ENCODE assay signal across 38 cellular contexts in genomic region chr2:91975130-91975491, GRCh38.
"Had no signal": no experiment of that assay in that cellular context is flagged by ENCODE, and none has a peak within 500 bp of the region (broad histone marks: within the 10 kb centered on the region; RNA-seq: fewer than 3 reads in every experiment).

No MANE protein-coding gene starts in this region.

- H3K36me3 ChIP-seq: adrenal gland, ascending aorta, brain microvascular endothelial cell, breast epithelium, cardiac muscle cell had no signal

- DNase-seq: activated effector memory CD4-positive, alpha-beta T cell treated with anti-CD3 and anti-CD28 coated beads, Interleukin-2, amount 50 U/mL, for 16 hours; activated effector memory CD4-positive, alpha-beta T cell treated with Interleukin-2 at 50 U/mL for 16 hours; activated gamma-delta T cell; activated gamma-delta T cell treated with Interleukin-2 at 50 U/mL for 16 hours; activated naive CD4-positive, alpha-beta T cell; activated naive CD4-positive, alpha-beta T cell treated with anti-CD3 and anti-CD28 coated beads for 36 hours; activated naive CD4-positive, alpha-beta T cell treated with anti-CD3 and anti-CD28 coated beads, Interleukin-2, amount 10 ng/mL, durations not matched to agents 7 days and 5 days; activated naive CD4-positive, alpha-beta T cell treated with anti-CD3 and anti-CD28 coated beads, Interleukin-2, amount 50 U/mL, for 16 hours; activated naive CD4-positive, alpha-beta T cell treated with Interleukin-2 at 50 U/mL for 16 hours; activated naive CD8-positive, alpha-beta T cell treated with anti-CD3 and anti-CD28 coated beads for 36 hours; activated naive CD8-positive, alpha-beta T cell treated with anti-CD3 and anti-CD28 coated beads, Interleukin-2, amount 10 ng/mL, durations not matched to agents 7 days and 5 days; activated naive CD8-positive, alpha-beta T cell treated with anti-CD3 and anti-CD28 coated beads, Interleukin-2, amount 50 U/mL, for 24 hours; activated T-cell treated with anti-CD3 and anti-CD28 coated beads, Interleukin-2, amount 50 U/mL, for 1 hour; activated T-cell treated with anti-CD3 and anti-CD28 coated beads, Interleukin-2, amount 50 U/mL, for 24 hours; activated T-cell treated with anti-CD3 and anti-CD28 coated beads, Interleukin-2, amount 50 U/mL, for 4 hours; activated T-cell treated with anti-CD3 and anti-CD28 coated beads, Interleukin-2, amount 50 U/mL, for 48 hours; activated T-cell treated with anti-CD3 and anti-CD28 coated beads, Interleukin-2, amount 50 U/mL, for 72 hours; adrenal gland; amniotic stem cell; amygdala; anterior cingulate cortex; aorta; body of pancreas; brain microvascular endothelial cell; caudate nucleus; central memory CD4-positive, alpha-beta T cell; cerebellar nuclear complex had no signal

- ATAC-seq: activated naive CD4-positive, alpha-beta T cell treated with anti-CD3 and anti-CD28 coated beads, Interleukin-2, amount 50 U/mL, for 72 hours; activated naive CD8-positive, alpha-beta T cell treated with anti-CD3 and anti-CD28 coated beads, Interleukin-2, amount 50 U/mL, for 24 hours; activated T-cell treated with anti-CD3 and anti-CD28 coated beads, Interleukin-2, amount 50 U/mL, for 4 hours; activated T-cell treated with anti-CD3 and anti-CD28 coated beads, Interleukin-2, amount 50 U/mL, for 72 hours; activated T-helper 17 cell treated with anti-CD3 and anti-CD28 coated beads, Interleukin-2, amount 50 U/mL, for 72 hours; body of pancreas had no signal

- H3K4me1 ChIP-seq: adrenal gland, ascending aorta, body of pancreas, breast epithelium had no signal

- H3K27me3 Mint-ChIP-seq: activated naive CD4-positive, alpha-beta T cell treated with anti-CD3 and anti-CD28 coated beads, Interleukin-2, amount 10 ng/mL, durations not matched to agents 7 days and 5 days; activated naive CD4-positive, alpha-beta T cell treated with anti-CD3 and anti-CD28 coated beads, Interleukin-2, amount 50 U/mL, for 24 hours; activated naive CD8-positive, alpha-beta T cell; activated naive CD8-positive, alpha-beta T cell treated with anti-CD3 and anti-CD28 coated beads for 36 hours; activated naive CD8-positive, alpha-beta T cell treated with anti-CD3 and anti-CD28 coated beads, Interleukin-2, amount 10 ng/mL, durations not matched to agents 7 days and 5 days; activated naive CD8-positive, alpha-beta T cell treated with anti-CD3 and anti-CD28 coated beads, Interleukin-2, amount 50 U/mL, for 24 hours; activated T-cell treated with anti-CD3 and anti-CD28 coated beads, Interleukin-2, amount 50 U/mL, for 24 hours; activated T-helper 17 cell treated with anti-CD3 and anti-CD28 coated beads, Interleukin-2, amount 50 U/mL, for 72 hours; brain; central memory CD8-positive, alpha-beta T cell had no signal

- H3K4me3 Mint-ChIP-seq: activated naive CD4-positive, alpha-beta T cell treated with anti-CD3 and anti-CD28 coated beads for 36 hours; activated naive CD4-positive, alpha-beta T cell treated with anti-CD3 and anti-CD28 coated beads, Interleukin-2, amount 10 ng/mL, durations not matched to agents 7 days and 5 days; activated naive CD4-positive, alpha-beta T cell treated with anti-CD3 and anti-CD28 coated beads, Interleukin-2, amount 50 U/mL, for 24 hours; activated naive CD8-positive, alpha-beta T cell; activated naive CD8-positive, alpha-beta T cell treated with anti-CD3 and anti-CD28 coated beads for 36 hours; activated naive CD8-positive, alpha-beta T cell treated with anti-CD3 and anti-CD28 coated beads, Interleukin-2, amount 10 ng/mL, durations not matched to agents 7 days and 5 days; activated naive CD8-positive, alpha-beta T cell treated with anti-CD3 and anti-CD28 coated beads, Interleukin-2, amount 50 U/mL, for 24 hours; activated T-cell treated with anti-CD3 and anti-CD28 coated beads, Interleukin-2, amount 50 U/mL, for 24 hours; activated T-cell treated with anti-CD3 and anti-CD28 coated beads, Interleukin-2, amount 50 U/mL, for 4 hours; activated T-cell treated with anti-CD3 and anti-CD28 coated beads, Interleukin-2, amount 50 U/mL, for 72 hours; activated T-helper 1 cell treated with anti-CD3 and anti-CD28 coated beads, Interleukin-12 subunit alpha, Interleukin-12 subunit beta, Interleukin-2, Interleukin-4 antibody, amounts not matched to agents 30 ng/mL and 10 ng/mL and 1 ng/mL, durations not matched to agents 14 hours and 24 hours and 36 hours; activated T-helper 17 cell treated with anti-CD3 and anti-CD28 coated beads, Interleukin-2, amount 50 U/mL, for 72 hours; brain; central memory CD8-positive, alpha-beta T cell had no signal

- H3K4me1 Mint-ChIP-seq: activated naive CD4-positive, alpha-beta T cell treated with anti-CD3 and anti-CD28 coated beads, Interleukin-2, amount 10 ng/mL, durations not matched to agents 7 days and 5 days; activated naive CD4-positive, alpha-beta T cell treated with anti-CD3 and anti-CD28 coated beads, Interleukin-2, amount 50 U/mL, for 24 hours; activated naive CD8-positive, alpha-beta T cell treated with anti-CD3 and anti-CD28 coated beads for 36 hours; activated naive CD8-positive, alpha-beta T cell treated with anti-CD3 and anti-CD28 coated beads, Interleukin-2, amount 10 ng/mL, durations not matched to agents 7 days and 5 days; activated naive CD8-positive, alpha-beta T cell treated with anti-CD3 and anti-CD28 coated beads, Interleukin-2, amount 50 U/mL, for 24 hours; activated T-helper 17 cell treated with anti-CD3 and anti-CD28 coated beads, Interleukin-2, amount 50 U/mL, for 72 hours; brain; central memory CD8-positive, alpha-beta T cell had no signal

- H3K9me3 Mint-ChIP-seq: activated naive CD4-positive, alpha-beta T cell treated with anti-CD3 and anti-CD28 coated beads, Interleukin-2, amount 50 U/mL, for 24 hours; activated naive CD8-positive, alpha-beta T cell treated with anti-CD3 and anti-CD28 coated beads, Interleukin-2, amount 10 ng/mL, durations not matched to agents 7 days and 5 days; activated naive CD8-positive, alpha-beta T cell treated with anti-CD3 and anti-CD28 coated beads, Interleukin-2, amount 50 U/mL, for 24 hours; activated T-cell treated with anti-CD3 and anti-CD28 coated beads, Interleukin-2, amount 50 U/mL, for 24 hours; activated T-cell treated with anti-CD3 and anti-CD28 coated beads, Interleukin-2, amount 50 U/mL, for 4 hours; activated T-cell treated with anti-CD3 and anti-CD28 coated beads, Interleukin-2, amount 50 U/mL, for 72 hours; activated T-helper 17 cell treated with anti-CD3 and anti-CD28 coated beads, Interleukin-2, amount 50 U/mL, for 72 hours; central memory CD8-positive, alpha-beta T cell had no signal

- H3K4me3 ChIP-seq: adrenal gland, ascending aorta, body of pancreas, breast epithelium, cardiac muscle cell had no signal

- H3K27ac Mint-ChIP-seq: activated naive CD4-positive, alpha-beta T cell treated with anti-CD3 and anti-CD28 coated beads for 36 hours; activated naive CD4-positive, alpha-beta T cell treated with anti-CD3 and anti-CD28 coated beads, Interleukin-2, amount 10 ng/mL, durations not matched to agents 7 days and 5 days; activated naive CD4-positive, alpha-beta T cell treated with anti-CD3 and anti-CD28 coated beads, Interleukin-2, amount 50 U/mL, for 24 hours; activated naive CD4-positive, alpha-beta T cell treated with anti-CD3 and anti-CD28 coated beads, Interleukin-2, amount 50 U/mL, for 72 hours; activated naive CD8-positive, alpha-beta T cell; activated naive CD8-positive, alpha-beta T cell treated with anti-CD3 and anti-CD28 coated beads for 36 hours; activated naive CD8-positive, alpha-beta T cell treated with anti-CD3 and anti-CD28 coated beads, Interleukin-2, amount 10 ng/mL, durations not matched to agents 7 days and 5 days; activated naive CD8-positive, alpha-beta T cell treated with anti-CD3 and anti-CD28 coated beads, Interleukin-2, amount 50 U/mL, for 24 hours; activated T-cell treated with anti-CD3 and anti-CD28 coated beads, Interleukin-2, amount 50 U/mL, for 24 hours; activated T-cell treated with anti-CD3 and anti-CD28 coated beads, Interleukin-2, amount 50 U/mL, for 72 hours; activated T-helper 1 cell treated with anti-CD3 and anti-CD28 coated beads, Interleukin-12 subunit alpha, Interleukin-12 subunit beta, Interleukin-2, Interleukin-4 antibody, amounts not matched to agents 30 ng/mL and 10 ng/mL and 1 ng/mL, durations not matched to agents 14 hours and 24 hours and 36 hours; activated T-helper 17 cell treated with anti-CD3 and anti-CD28 coated beads, Interleukin-2, amount 50 U/mL, for 72 hours; activated T-helper 2 cell treated with anti-CD3 and anti-CD28 coated beads, Interferon-gamma antibody, Interleukin-2, Interleukin-4, amounts not matched to agents 10 μg/mL and 5 μg/mL and 100 μg/mL, durations not matched to agents 14 hours and 24 hours and 36 hours; brain had no signal

- H3K27ac ChIP-seq: adrenal gland, ascending aorta, body of pancreas, brain microvascular endothelial cell, breast epithelium, cardiac muscle cell had no signal

- H3K36me3 Mint-ChIP-seq: activated naive CD4-positive, alpha-beta T cell treated with anti-CD3 and anti-CD28 coated beads, Interleukin-2, amount 10 ng/mL, durations not matched to agents 7 days and 5 days; activated naive CD4-positive, alpha-beta T cell treated with anti-CD3 and anti-CD28 coated beads, Interleukin-2, amount 50 U/mL, for 24 hours; activated naive CD8-positive, alpha-beta T cell; activated naive CD8-positive, alpha-beta T cell treated with anti-CD3 and anti-CD28 coated beads for 36 hours; activated naive CD8-positive, alpha-beta T cell treated with anti-CD3 and anti-CD28 coated beads, Interleukin-2, amount 10 ng/mL, durations not matched to agents 7 days and 5 days; brain had no signal

- H3K27me3 ChIP-seq: adrenal gland, ascending aorta, body of pancreas, brain microvascular endothelial cell, breast epithelium, cardiac muscle cell had no signal

- H3K9me3 ChIP-seq: adrenal gland, body of pancreas had no signal
